ENCODE assay signal across 5 cellular contexts in the genomic region with DNA sequence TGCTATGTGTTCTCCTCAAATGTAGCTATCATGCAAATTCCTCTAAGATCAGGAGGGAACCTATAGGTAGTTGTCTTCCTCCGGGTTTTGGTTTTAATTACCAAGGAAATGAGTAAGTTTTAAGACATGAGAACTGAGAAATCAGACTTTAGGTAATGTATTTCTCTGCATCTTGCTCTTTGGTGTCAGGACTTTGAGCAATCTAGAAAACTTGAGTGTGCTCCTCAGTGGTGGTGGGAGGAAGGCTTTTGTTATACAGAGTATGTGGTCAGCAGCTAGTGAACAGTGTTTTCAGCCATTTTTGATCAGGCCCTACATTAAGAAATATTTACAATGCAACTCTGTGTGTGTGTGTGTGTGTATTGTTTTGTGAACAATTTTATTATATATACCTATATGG.
"Had no signal": no experiment of that assay in that cellular context is flagged by ENCODE, and none has a peak within 500 bp of the region (broad histone marks: within the 10 kb centered on the region; RNA-seq: fewer than 3 reads in every experiment).

No MANE protein-coding gene starts in this region.

- DNase-seq: GDM1, GF-D8 had no signal

- FAIRE-seq: G401.6, GM12878, GM12892 had no signal
